Comparison of ENCODE assay signal across 1 cellular context in genomic region chr17:2174471-2175293, GRCh38.
TF ChIP-seq lines count a peak whose summit lies in the region.

No MANE protein-coding gene starts in this region.

TF ChIP-seq in HepG2, 621 proteins besides CTCF, POLR2A, EP300 and RAD21 (continued from another document and continues in another):
- TF ChIP-seq CSRNP1 (CRISPR knock-in tag; IDR thresholded peaks at IDR 0.05): peak; percentile 83; the same call in 1 of the 2 replicates
- no peak for TF ChIP-seq ZNF562 (CRISPR knock-in tag; IDR thresholded peaks at IDR 0.05; ENCODE audit: borderline replicate concordance)
- TF ChIP-seq ZNF839 (CRISPR knock-in tag; IDR thresholded peaks at IDR 0.05; ENCODE audit: borderline replicate concordance): no peak
- TF ChIP-seq FOXC1 (CRISPR knock-in tag; IDR thresholded peaks at IDR 0.05; ENCODE audit: borderline replicate concordance): no peak
- no peak for TF ChIP-seq ZNF576 (CRISPR knock-in tag; IDR thresholded peaks at IDR 0.05)
- TF ChIP-seq ZNF142 (CRISPR knock-in tag; IDR thresholded peaks at IDR 0.05): no peak
- TF ChIP-seq ZNF138 (CRISPR knock-in tag; IDR thresholded peaks at IDR 0.05; ENCODE audit: low read depth): no peak
- peak; percentile 75 for TF ChIP-seq ERF (CRISPR knock-in tag; IDR thresholded peaks at IDR 0.05)
- peak; percentile 84 for TF ChIP-seq FOXA3 (CRISPR knock-in tag; IDR thresholded peaks at IDR 0.05)
- TF ChIP-seq SALL1 (CRISPR knock-in tag; IDR thresholded peaks at IDR 0.05): peak; percentile 77
- no peak for TF ChIP-seq ZNF572 (CRISPR knock-in tag; IDR thresholded peaks at IDR 0.05)
- no peak for TF ChIP-seq ZNF713 (CRISPR knock-in tag; IDR thresholded peaks at IDR 0.05)
- TF ChIP-seq ZNF530 (CRISPR knock-in tag; IDR thresholded peaks at IDR 0.05; ENCODE audit: low read depth): no peak
- TF ChIP-seq YEATS2 (CRISPR knock-in tag; IDR thresholded peaks at IDR 0.05; ENCODE audit: borderline replicate concordance): peak; percentile 55; the same call in 1 of the 2 replicates
- no peak for TF ChIP-seq PRDM4 (CRISPR knock-in tag; IDR thresholded peaks at IDR 0.05; ENCODE audit: borderline replicate concordance)
- peak; percentile 54; the same call in 1 of the 2 replicates for TF ChIP-seq MED1 (CRISPR knock-in tag; IDR thresholded peaks at IDR 0.05)
- no peak for TF ChIP-seq NFYC (CRISPR knock-in tag; IDR thresholded peaks at IDR 0.05)
- no peak for TF ChIP-seq ZBTB39 (CRISPR knock-in tag; IDR thresholded peaks at IDR 0.05)
- TF ChIP-seq DR1 (CRISPR knock-in tag; IDR thresholded peaks at IDR 0.05): no peak
- TF ChIP-seq ZNF782 (CRISPR knock-in tag; IDR thresholded peaks at IDR 0.05; ENCODE audit: borderline replicate concordance): no peak
- TF ChIP-seq JARID2 (CRISPR knock-in tag; IDR thresholded peaks at IDR 0.05; ENCODE audit: insufficient replicate concordance): peak; percentile 23
- TF ChIP-seq CREBL2 (CRISPR knock-in tag; IDR thresholded peaks at IDR 0.05; ENCODE audit: borderline replicate concordance): no peak
- TF ChIP-seq ZNF564 (CRISPR knock-in tag; IDR thresholded peaks at IDR 0.05): no peak
- no peak for TF ChIP-seq HOXA7 (CRISPR knock-in tag; IDR thresholded peaks at IDR 0.05)
- no peak for TF ChIP-seq CHD2 (IDR thresholded peaks at IDR 0.05; ENCODE audit: low read depth, low read length)
- peak; percentile 53; the same call in 1 of the 2 replicates for TF ChIP-seq ZNF430 (CRISPR knock-in tag; IDR thresholded peaks at IDR 0.05)
- TF ChIP-seq ZNF513 (CRISPR knock-in tag; conservative IDR thresholded peaks at IDR 0.05): no peak
- TF ChIP-seq ZFP82 (CRISPR knock-in tag; IDR thresholded peaks at IDR 0.05; ENCODE audit: borderline replicate concordance): no peak
- TF ChIP-seq TCF12 (IDR thresholded peaks at IDR 0.05): no peak
- 0 out of 2 replicates have a peak, but pooled peaks have one; percentile 45 for TF ChIP-seq TCF12 (CRISPR knock-in tag; IDR thresholded peaks at IDR 0.05)
- no peak for TF ChIP-seq RARG (CRISPR knock-in tag; IDR thresholded peaks at IDR 0.05; ENCODE audit: low read depth)
- TF ChIP-seq ZNF772 (CRISPR knock-in tag; IDR thresholded peaks at IDR 0.05): peak; percentile 50; the same call in 1 of the 2 replicates
- no peak for TF ChIP-seq KAT7 (CRISPR knock-in tag; IDR thresholded peaks at IDR 0.05; ENCODE audit: borderline replicate concordance)
- TF ChIP-seq ZNF446 (CRISPR knock-in tag; IDR thresholded peaks at IDR 0.05): no peak
- TF ChIP-seq JUND (CRISPR knock-in tag; IDR thresholded peaks at IDR 0.05): no peak
- TF ChIP-seq ZBTB34 (CRISPR knock-in tag; IDR thresholded peaks at IDR 0.05): peak; percentile 81; the same call in 1 of the 2 replicates
- no peak for TF ChIP-seq ZNF350 (CRISPR knock-in tag; IDR thresholded peaks at IDR 0.05; ENCODE audit: borderline replicate concordance, low read depth)
- no peak for TF ChIP-seq ZNF264 (CRISPR knock-in tag; IDR thresholded peaks at IDR 0.05)
- TF ChIP-seq MTF2 (CRISPR knock-in tag; IDR thresholded peaks at IDR 0.05; ENCODE audit: borderline replicate concordance): no peak
- TF ChIP-seq MBD4 (IDR thresholded peaks at IDR 0.05; ENCODE audit: borderline replicate concordance, low read length): no peak
- 0 out of 2 replicates have a peak, but pooled peaks have one; percentile 32 for TF ChIP-seq ZSCAN29 (CRISPR knock-in tag; conservative IDR thresholded peaks at IDR 0.05)
- TF ChIP-seq MATR3 (CRISPR knock-in tag; IDR thresholded peaks at IDR 0.05): no peak
